19 cellular contexts compared by ENCODE assay signal in genomic region chr3:135973846-135974245, GRCh38. TPM values are rescaled to one million over a fixed set of nuclear protein-coding genes. Genes with fewer than 3 reads are reported as not detected.
A peak's percentile ranks its signal among the peaks of the same experiment; 100 is the strongest.
DNase-seq lines count a peak whose midpoint lies in the region; ATAC-seq, FAIRE-seq and TF ChIP-seq lines count a peak whose summit lies in the region.
"Had no signal": no experiment of that assay in that cellular context is flagged by ENCODE, and none has a peak within 500 bp of the region (broad histone marks: within the 10 kb centered on the region; RNA-seq: fewer than 3 reads in every experiment).

No MANE protein-coding gene starts in this region.

- peaks cover 11% of the 10 kb centered on the region; the same call in 1 of the 2 replicates for H3K36me3 Mint-ChIP-seq in WTC11

- H3K4me1 Mint-ChIP-seq in WTC11 = peaks cover 47% of the 10 kb centered on the region
- H3K4me1 Mint-ChIP-seq: B cell had no signal

- no peak for TF ChIP-seq POLR2A in GM12892 (IDR thresholded peaks at IDR 0.05; ENCODE audit: low read depth, low read length)

- DNase-seq in D721Med (ENCODE audit: insufficient read length, low spot score) (no peak), WTC11 (ENCODE audit: low spot score) (no peak), kidney (no peak), renal cortical epithelial cell (ENCODE audit: low read depth) (peak; percentile 37), GM12892 (ENCODE audit: insufficient read length) (no peak), foreskin keratinocyte (no peak), medulla oblongata (ENCODE audit: extremely low spot score) (no peak)
- DNase-seq: CD4-positive, alpha-beta T cell; DND-41; GF-D8; HFFc6; NCI-H1417; NCI-H1930; NCI-H2171 treated with DMSO at 0.1 percent for 48 hours; Peyer's patch; SHP77 treated with DMSO at 0.1 percent for 48 hours had no signal

- peak; percentile 32; the same call in 1 of the 2 replicates for ATAC-seq in WTC11
- no peak for ATAC-seq in foreskin keratinocyte
- ATAC-seq: A549, HepG2 had no signal

- H3K9me3 Mint-ChIP-seq in WTC11 = peaks cover 3% of the 10 kb centered on the region; the same call in 1 of the 2 replicates
- H3K9me3 Mint-ChIP-seq: CD4-positive, alpha-beta T cell; HFFc6 had no signal

- no peaks in the 10 kb centered on the region for H3K9me3 ChIP-seq in kidney (ENCODE audit: control insufficient read depth in 1 of 2, low read length in 2 of 2)
- H3K9me3 ChIP-seq: A549, Peyer's patch had no signal

- intact Hi-C loops in kidney (cut with DNase I) = no loop called here

- CTCF ChIA-PET in WTC11 (lab: Charles Lee) = interaction anchor here (1.1 to 1.4 kb wide), 2 partner anchors 8 to 69 kb away, joined by 4 read pairs; partner anchors contain the start of gene PPP2R3A

- H3K4me3 Mint-ChIP-seq in WTC11 = no peak overlapping the region
- H3K4me3 Mint-ChIP-seq: B cell; CD4-positive, alpha-beta T cell; HFFc6 had no signal

- H3K4me3 ChIP-seq in kidney (ENCODE audit: low read length in 2 of 2) = no peak overlapping the region
- H3K4me3 ChIP-seq: A549, Peyer's patch had no signal

- POLR2A ChIA-PET in WTC11 (lab: Charles Lee) = no interaction called here

- no peak overlapping the region for H3K9ac ChIP-seq in kidney (ENCODE audit: low read length in 2 of 2)

- H3K27me3 ChIP-seq in foreskin keratinocyte = no peaks in the 10 kb centered on the region
- H3K27me3 ChIP-seq: Peyer's patch had no signal

- no peaks in the 10 kb centered on the region for H3K27me3 Mint-ChIP-seq in WTC11 (ENCODE audit: low read depth)

- no peaks in the 10 kb centered on the region for H3K36me3 ChIP-seq in kidney (ENCODE audit: control insufficient read depth in 1 of 2, insufficient read depth in 2 of 2, low read length in 2 of 2)
- H3K36me3 ChIP-seq: Peyer's patch had no signal

- H3K27ac Mint-ChIP-seq in WTC11 = no peak overlapping the region
- H3K27ac Mint-ChIP-seq: B cell; CD4-positive, alpha-beta T cell had no signal

- H3K4me1 ChIP-seq in kidney (ENCODE audit: control insufficient read depth in 1 of 2, insufficient read depth in 1 of 2, low read depth in 1 of 2, low read length in 2 of 2) = peaks cover 14 to 33% of the 10 kb centered on the region in 2 donors
- peaks cover 14% of the 10 kb centered on the region for H3K4me1 ChIP-seq in foreskin keratinocyte
- H3K4me1 ChIP-seq: A549, Peyer's patch had no signal

- TF ChIP-seq CTCF in D721Med (IDR thresholded peaks at IDR 0.05; ENCODE audit: insufficient read depth, missing control alignments) = no peak
- no peak for TF ChIP-seq CTCF in WTC11 (IDR thresholded peaks at IDR 0.05)
- TF ChIP-seq CTCF in kidney (IDR thresholded peaks at IDR 0.05; ENCODE audit: borderline replicate concordance, extremely low read depth, insufficient read depth) = no peak
- no peak for TF ChIP-seq CTCF in foreskin keratinocyte (conservative IDR thresholded peaks at IDR 0.05)

- peak; percentile 38 for FAIRE-seq in D721Med (lab: Jason Lieb, UNC)
- no peak for FAIRE-seq in kidney (lab: Jason Lieb, UNC)
- no peak for FAIRE-seq in GM12892 (lab: Jason Lieb, UNC)
- FAIRE-seq: A549, HepG2 had no signal

- H3K27ac ChIP-seq in kidney (ENCODE audit: low read depth in 2 of 2, low read length in 2 of 2) (peak overlapping the region; percentile 9 to 36), foreskin keratinocyte (no peak overlapping the region)
- H3K27ac ChIP-seq: A549, Peyer's patch had no signal

TF ChIP-seq in WTC11, 78 proteins besides CTCF, POLR2A, EP300 and RAD21:
- TF ChIP-seq ATF1 (CRISPR knock-in tag; IDR thresholded peaks at IDR 0.05) (no peak), ZNF138 (CRISPR knock-in tag; conservative IDR thresholded peaks at IDR 0.05) (no peak), FOXP1 (CRISPR knock-in tag; IDR thresholded peaks at IDR 0.05; ENCODE audit: borderline replicate concordance) (no peak), ELF4 (CRISPR knock-in tag; IDR thresholded peaks at IDR 0.05; ENCODE audit: low read depth) (no peak), NFATC4 (CRISPR knock-in tag; IDR thresholded peaks at IDR 0.05) (no peak), ZNF263 (CRISPR knock-in tag; IDR thresholded peaks at IDR 0.05; ENCODE audit: low read depth) (no peak), FOXJ3 (CRISPR knock-in tag; IDR thresholded peaks at IDR 0.05; ENCODE audit: borderline replicate concordance) (no peak)
- TF ChIP-seq, protein P1, sequence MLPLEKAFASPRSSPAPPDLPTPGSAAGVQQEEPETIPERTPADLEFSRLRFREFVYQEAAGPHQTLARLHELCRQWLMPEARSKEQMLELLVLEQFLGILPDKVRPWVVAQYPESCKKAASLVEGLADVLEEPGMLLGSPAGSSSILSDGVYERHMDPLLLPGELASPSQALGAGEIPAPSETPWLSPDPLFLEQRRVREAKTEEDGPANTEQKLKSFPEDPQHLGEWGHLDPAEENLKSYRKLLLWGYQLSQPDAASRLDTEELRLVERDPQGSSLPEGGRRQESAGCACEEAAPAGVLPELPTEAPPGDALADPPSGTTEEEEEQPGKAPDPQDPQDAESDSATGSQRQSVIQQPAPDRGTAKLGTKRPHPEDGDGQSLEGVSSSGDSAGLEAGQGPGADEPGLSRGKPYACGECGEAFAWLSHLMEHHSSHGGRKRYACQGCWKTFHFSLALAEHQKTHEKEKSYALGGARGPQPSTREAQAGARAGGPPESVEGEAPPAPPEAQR (CRISPR knock-in tag; IDR thresholded peaks at IDR 0.05) = no peak
- TF ChIP-seq, protein P2, sequence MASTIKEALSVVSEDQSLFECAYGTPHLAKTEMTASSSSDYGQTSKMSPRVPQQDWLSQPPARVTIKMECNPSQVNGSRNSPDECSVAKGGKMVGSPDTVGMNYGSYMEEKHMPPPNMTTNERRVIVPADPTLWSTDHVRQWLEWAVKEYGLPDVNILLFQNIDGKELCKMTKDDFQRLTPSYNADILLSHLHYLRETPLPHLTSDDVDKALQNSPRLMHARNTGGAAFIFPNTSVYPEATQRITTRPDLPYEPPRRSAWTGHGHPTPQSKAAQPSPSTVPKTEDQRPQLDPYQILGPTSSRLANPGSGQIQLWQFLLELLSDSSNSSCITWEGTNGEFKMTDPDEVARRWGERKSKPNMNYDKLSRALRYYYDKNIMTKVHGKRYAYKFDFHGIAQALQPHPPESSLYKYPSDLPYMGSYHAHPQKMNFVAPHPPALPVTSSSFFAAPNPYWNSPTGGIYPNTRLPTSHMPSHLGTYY (CRISPR knock-in tag; IDR thresholded peaks at IDR 0.05) = no peak

RNA-seq across cellular contexts. Expression of gene PPP2R3A, which starts 8.3 kb away (rescaled TPM):
- total RNA-seq in WTC11 (2021) = 12.1 to 13.1 TPM (median 12.9 TPM) in 3 replicates
- 71.9 TPM for total RNA-seq in kidney
- 16.6 TPM for polyA plus RNA-seq in kidney (ENCODE audit: insufficient read depth, low read depth, low replicate concordance)
- 36.6 and 98.2 TPM in 2 replicates for total RNA-seq in renal cortical epithelial cell
- 0.13 TPM for polyA plus RNA-seq in GM12892 (2012; ENCODE audit: missing spikeins)
- 15.4 and 19.1 TPM in 2 replicates for total RNA-seq in foreskin keratinocyte
- polyA plus RNA-seq in foreskin keratinocyte = 3.2 and 3.3 TPM in 2 replicates
